Comparison of ENCODE assay signal across 8 cellular contexts in the genomic region with DNA sequence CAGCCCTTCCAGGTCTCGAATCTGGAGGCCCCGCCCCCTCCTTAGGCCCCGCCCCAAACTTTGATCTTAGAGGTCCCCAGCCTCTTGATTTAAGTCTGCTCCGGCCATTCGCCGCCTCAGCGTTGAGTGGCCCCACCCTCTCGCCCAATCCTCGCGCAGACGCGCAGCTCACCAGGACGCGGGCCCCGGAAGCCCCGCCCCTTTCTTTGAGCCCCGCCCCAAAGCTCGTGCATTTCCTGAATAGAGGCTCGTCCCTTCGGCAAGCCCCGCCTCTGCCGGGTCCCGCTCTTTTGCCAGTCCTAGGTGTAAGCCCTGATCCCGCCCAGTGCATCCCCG. TPM values are rescaled to one million over a fixed set of nuclear protein-coding genes. Genes with fewer than 3 reads are reported as not detected.
DNase-seq lines count a peak whose midpoint lies in the region; ATAC-seq and TF ChIP-seq lines count a peak whose summit lies in the region.

No MANE protein-coding gene starts in this region.

- no peaks in the 10 kb centered on the region for H3K36me3 ChIP-seq in kidney epithelial cell (ENCODE audit: control insufficient read depth, insufficient read depth, low read length)

- TF ChIP-seq CTCF in AG10803 (conservative IDR thresholded peaks at IDR 0.05; ENCODE audit: low read length) (no peak), chondrocyte (IDR thresholded peaks at IDR 0.05) (no peak), kidney epithelial cell (IDR thresholded peaks at IDR 0.05; ENCODE audit: insufficient read depth, low read length, poor library complexity, severe bottlenecking) (no peak)

- H3K9me3 Mint-ChIP-seq in chondrocyte (ENCODE audit: low read depth) = no peaks in the 10 kb centered on the region

- H3K4me3 ChIP-seq in AG10803 (ENCODE audit: low read length) (peak overlapping the region; percentile 99), kidney epithelial cell (ENCODE audit: low read depth, low read length) (peak overlapping the region; percentile 90)

- peak overlapping the region; percentile 99 for H3K27ac Mint-ChIP-seq in chondrocyte (ENCODE audit: unreplicated experiment)

- peak overlapping the region; percentile 95 for H3K4me3 Mint-ChIP-seq in chondrocyte (ENCODE audit: unreplicated experiment)

- peaks cover 37% of the 10 kb centered on the region for H3K4me1 Mint-ChIP-seq in chondrocyte (ENCODE audit: low read depth)

- no peaks in the 10 kb centered on the region for H3K27me3 Mint-ChIP-seq in chondrocyte (ENCODE audit: low read depth)

- H3K36me3 Mint-ChIP-seq in chondrocyte (ENCODE audit: low read depth) = peaks cover 10% of the 10 kb centered on the region

- peak; percentile 98 for DNase-seq in AG10803 (ENCODE audit: low read depth)
- DNase-seq in NCI-H446 treated with DMSO at 0.1 percent for 48 hours (lab: John Stamatoyannopoulos, UW) = peak; percentile 97
- peak; percentile 100 for DNase-seq in activated CD4-positive, alpha-beta T cell treated with anti-CD3 and anti-CD28 coated beads for 24 hours (ENCODE audit: low read depth in 2 of 2)
- DNase-seq in chondrocyte (ENCODE audit: low spot score) = peak; percentile 98
- DNase-seq in kidney epithelial cell (ENCODE audit: low read depth) = peak; percentile 86
- DNase-seq in stimulated activated CD4-positive, alpha-beta T cell treated with anti-CD3 and anti-CD28 coated beads, Interleukin-15, amount 100 ng/mL, for 48 hours (ENCODE audit: low read depth in 2 of 2) = peak; percentile 99 to 100

- ATAC-seq in GM19035 (IDR thresholded peaks at IDR 0.05; ENCODE audit: unreplicated experiment) = peak; percentile 69
- ATAC-seq in HG03354 (IDR thresholded peaks at IDR 0.05; ENCODE audit: poor library complexity, severe bottlenecking, unreplicated experiment) = peak; percentile 79

- no peaks in the 10 kb centered on the region for H3K27me3 ChIP-seq in kidney epithelial cell (ENCODE audit: control insufficient read depth, insufficient read depth, low read length)

RNA-seq across cellular contexts. Expression of gene GUCD1, which starts 0.2 kb away (rescaled TPM):
- total RNA-seq in chondrocyte (77.3 to 84.7 TPM (median 77.9 TPM) in 3 replicates), kidney epithelial cell (81.8 and 120 TPM in 2 replicates)

RNA-seq across cellular contexts. Expression of gene SNRPD3, which starts 0.7 kb away (rescaled TPM):
- total RNA-seq in chondrocyte = 59.3 to 84.8 TPM (median 63.9 TPM) in 3 replicates
- total RNA-seq in kidney epithelial cell = 137 and 160 TPM in 2 replicates

RNA-seq across cellular contexts. Expression of gene LRRC75B, which starts 37.7 kb away (rescaled TPM):
- total RNA-seq in chondrocyte = 5.6 to 13.0 TPM (median 8.6 TPM) in 3 replicates
- 17.3 and 18.1 TPM in 2 replicates for total RNA-seq in kidney epithelial cell

RNA-seq across cellular contexts. Expression of gene GGT1, which starts 47.9 kb away (rescaled TPM):
- total RNA-seq in chondrocyte (1.4 to 1.8 TPM (median 1.5 TPM) in 3 replicates), kidney epithelial cell (22.7 and 22.8 TPM in 2 replicates)

RNA-seq across cellular contexts. Expression of gene UPB1, which starts 60.0 kb away (rescaled TPM):
- total RNA-seq in chondrocyte = 0.15 to 0.31 TPM (median 0.18 TPM) in 3 replicates
- total RNA-seq in kidney epithelial cell = not detected in 2 replicates

Comparison
In these comparisons a context has a peak if more than half of its experiments do, and no peak if none do; other contexts are left out.
1. Peak in every context shown above with its lines: DNase-seq, ATAC-seq and H3K4me3 ChIP-seq.